ENCODE assay signal across 1 cellular context in the genomic region with DNA sequence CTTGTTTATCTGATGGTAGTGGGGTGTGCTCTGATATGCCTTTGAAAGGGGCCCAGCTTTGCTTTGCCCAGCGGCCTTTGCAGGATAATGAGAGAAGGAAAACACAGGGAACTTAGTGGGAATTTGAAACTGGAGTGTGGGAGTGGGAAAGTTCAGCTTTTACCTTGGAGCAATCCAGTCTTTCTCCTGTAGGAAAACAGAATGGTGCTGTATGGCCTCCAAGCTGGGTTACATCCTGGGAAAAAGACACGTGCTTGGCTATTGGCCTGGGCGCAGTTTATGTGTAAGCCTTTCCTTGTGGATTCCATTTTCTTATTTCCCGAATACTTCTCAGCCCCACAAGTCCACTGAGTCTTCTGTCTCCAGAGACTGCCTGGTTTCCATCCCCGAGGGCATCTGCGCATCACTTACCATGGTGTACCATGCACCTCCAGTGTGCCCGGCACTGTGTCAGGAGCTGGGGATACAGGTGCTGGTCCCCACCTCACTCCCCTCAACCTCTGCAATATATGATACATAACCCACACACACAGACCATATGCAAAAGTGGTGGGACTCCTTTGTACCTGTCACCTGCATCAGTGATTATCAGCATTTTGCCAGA.
TF ChIP-seq lines count a peak whose summit lies in the region.

No MANE protein-coding gene starts in this region.

TF ChIP-seq in H1, 55 proteins besides CTCF, POLR2A, EP300 and RAD21:
- TF ChIP-seq KDM5A (IDR thresholded peaks at IDR 0.05; ENCODE audit: low read length) (no peak), TAF1 (IDR thresholded peaks at IDR 0.05; ENCODE audit: low read depth, low read length) (no peak), SIN3A (conservative IDR thresholded peaks at IDR 0.05 in 1 of 2, IDR thresholded peaks at IDR 0.05 in 1 of 2; ENCODE audit: low read depth in 1 of 2, low read length in 2 of 2) (no peak), HDAC6 (IDR thresholded peaks at IDR 0.05; ENCODE audit: low read depth, low read length) (no peak), CREB1 (IDR thresholded peaks at IDR 0.05) (no peak), TCF12 (IDR thresholded peaks at IDR 0.05; ENCODE audit: low read depth, low read length) (no peak), BRCA1 (IDR thresholded peaks at IDR 0.05; ENCODE audit: low read depth, low read length) (no peak), BACH1 (IDR thresholded peaks at IDR 0.05; ENCODE audit: low read length) (no peak), SP2 (IDR thresholded peaks at IDR 0.05; ENCODE audit: low read length) (no peak), CTBP2 (IDR thresholded peaks at IDR 0.05; ENCODE audit: borderline replicate concordance, insufficient read depth, insufficient read length, low read length) (no peak), CEBPB (IDR thresholded peaks at IDR 0.05; ENCODE audit: low read depth, low read length) (no peak), SUZ12 (IDR thresholded peaks at IDR 0.05; ENCODE audit: low read length) (no peak), SRF (IDR thresholded peaks at IDR 0.05; ENCODE audit: low read depth, low read length) (no peak), HDAC2 (IDR thresholded peaks at IDR 0.05; ENCODE audit: borderline replicate concordance in 1 of 2, low read depth in 2 of 2, low read length in 2 of 2) (no peak)
- TF ChIP-seq, protein P1, sequence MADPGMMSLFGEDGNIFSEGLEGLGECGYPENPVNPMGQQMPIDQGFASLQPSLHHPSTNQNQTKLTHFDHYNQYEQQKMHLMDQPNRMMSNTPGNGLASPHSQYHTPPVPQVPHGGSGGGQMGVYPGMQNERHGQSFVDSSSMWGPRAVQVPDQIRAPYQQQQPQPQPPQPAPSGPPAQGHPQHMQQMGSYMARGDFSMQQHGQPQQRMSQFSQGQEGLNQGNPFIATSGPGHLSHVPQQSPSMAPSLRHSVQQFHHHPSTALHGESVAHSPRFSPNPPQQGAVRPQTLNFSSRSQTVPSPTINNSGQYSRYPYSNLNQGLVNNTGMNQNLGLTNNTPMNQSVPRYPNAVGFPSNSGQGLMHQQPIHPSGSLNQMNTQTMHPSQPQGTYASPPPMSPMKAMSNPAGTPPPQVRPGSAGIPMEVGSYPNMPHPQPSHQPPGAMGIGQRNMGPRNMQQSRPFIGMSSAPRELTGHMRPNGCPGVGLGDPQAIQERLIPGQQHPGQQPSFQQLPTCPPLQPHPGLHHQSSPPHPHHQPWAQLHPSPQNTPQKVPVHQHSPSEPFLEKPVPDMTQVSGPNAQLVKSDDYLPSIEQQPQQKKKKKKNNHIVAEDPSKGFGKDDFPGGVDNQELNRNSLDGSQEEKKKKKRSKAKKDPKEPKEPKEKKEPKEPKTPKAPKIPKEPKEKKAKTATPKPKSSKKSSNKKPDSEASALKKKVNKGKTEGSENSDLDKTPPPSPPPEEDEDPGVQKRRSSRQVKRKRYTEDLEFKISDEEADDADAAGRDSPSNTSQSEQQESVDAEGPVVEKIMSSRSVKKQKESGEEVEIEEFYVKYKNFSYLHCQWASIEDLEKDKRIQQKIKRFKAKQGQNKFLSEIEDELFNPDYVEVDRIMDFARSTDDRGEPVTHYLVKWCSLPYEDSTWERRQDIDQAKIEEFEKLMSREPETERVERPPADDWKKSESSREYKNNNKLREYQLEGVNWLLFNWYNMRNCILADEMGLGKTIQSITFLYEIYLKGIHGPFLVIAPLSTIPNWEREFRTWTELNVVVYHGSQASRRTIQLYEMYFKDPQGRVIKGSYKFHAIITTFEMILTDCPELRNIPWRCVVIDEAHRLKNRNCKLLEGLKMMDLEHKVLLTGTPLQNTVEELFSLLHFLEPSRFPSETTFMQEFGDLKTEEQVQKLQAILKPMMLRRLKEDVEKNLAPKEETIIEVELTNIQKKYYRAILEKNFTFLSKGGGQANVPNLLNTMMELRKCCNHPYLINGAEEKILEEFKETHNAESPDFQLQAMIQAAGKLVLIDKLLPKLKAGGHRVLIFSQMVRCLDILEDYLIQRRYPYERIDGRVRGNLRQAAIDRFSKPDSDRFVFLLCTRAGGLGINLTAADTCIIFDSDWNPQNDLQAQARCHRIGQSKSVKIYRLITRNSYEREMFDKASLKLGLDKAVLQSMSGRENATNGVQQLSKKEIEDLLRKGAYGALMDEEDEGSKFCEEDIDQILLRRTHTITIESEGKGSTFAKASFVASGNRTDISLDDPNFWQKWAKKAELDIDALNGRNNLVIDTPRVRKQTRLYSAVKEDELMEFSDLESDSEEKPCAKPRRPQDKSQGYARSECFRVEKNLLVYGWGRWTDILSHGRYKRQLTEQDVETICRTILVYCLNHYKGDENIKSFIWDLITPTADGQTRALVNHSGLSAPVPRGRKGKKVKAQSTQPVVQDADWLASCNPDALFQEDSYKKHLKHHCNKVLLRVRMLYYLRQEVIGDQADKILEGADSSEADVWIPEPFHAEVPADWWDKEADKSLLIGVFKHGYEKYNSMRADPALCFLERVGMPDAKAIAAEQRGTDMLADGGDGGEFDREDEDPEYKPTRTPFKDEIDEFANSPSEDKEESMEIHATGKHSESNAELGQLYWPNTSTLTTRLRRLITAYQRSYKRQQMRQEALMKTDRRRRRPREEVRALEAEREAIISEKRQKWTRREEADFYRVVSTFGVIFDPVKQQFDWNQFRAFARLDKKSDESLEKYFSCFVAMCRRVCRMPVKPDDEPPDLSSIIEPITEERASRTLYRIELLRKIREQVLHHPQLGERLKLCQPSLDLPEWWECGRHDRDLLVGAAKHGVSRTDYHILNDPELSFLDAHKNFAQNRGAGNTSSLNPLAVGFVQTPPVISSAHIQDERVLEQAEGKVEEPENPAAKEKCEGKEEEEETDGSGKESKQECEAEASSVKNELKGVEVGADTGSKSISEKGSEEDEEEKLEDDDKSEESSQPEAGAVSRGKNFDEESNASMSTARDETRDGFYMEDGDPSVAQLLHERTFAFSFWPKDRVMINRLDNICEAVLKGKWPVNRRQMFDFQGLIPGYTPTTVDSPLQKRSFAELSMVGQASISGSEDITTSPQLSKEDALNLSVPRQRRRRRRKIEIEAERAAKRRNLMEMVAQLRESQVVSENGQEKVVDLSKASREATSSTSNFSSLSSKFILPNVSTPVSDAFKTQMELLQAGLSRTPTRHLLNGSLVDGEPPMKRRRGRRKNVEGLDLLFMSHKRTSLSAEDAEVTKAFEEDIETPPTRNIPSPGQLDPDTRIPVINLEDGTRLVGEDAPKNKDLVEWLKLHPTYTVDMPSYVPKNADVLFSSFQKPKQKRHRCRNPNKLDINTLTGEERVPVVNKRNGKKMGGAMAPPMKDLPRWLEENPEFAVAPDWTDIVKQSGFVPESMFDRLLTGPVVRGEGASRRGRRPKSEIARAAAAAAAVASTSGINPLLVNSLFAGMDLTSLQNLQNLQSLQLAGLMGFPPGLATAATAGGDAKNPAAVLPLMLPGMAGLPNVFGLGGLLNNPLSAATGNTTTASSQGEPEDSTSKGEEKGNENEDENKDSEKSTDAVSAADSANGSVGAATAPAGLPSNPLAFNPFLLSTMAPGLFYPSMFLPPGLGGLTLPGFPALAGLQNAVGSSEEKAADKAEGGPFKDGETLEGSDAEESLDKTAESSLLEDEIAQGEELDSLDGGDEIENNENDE (IDR thresholded peaks at IDR 0.05; ENCODE audit: insufficient replicate concordance, low read length): no peak
- TF ChIP-seq, protein P2, sequence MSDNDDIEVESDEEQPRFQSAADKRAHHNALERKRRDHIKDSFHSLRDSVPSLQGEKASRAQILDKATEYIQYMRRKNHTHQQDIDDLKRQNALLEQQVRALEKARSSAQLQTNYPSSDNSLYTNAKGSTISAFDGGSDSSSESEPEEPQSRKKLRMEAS (IDR thresholded peaks at IDR 0.05): no peak
- TF ChIP-seq, protein P3, sequence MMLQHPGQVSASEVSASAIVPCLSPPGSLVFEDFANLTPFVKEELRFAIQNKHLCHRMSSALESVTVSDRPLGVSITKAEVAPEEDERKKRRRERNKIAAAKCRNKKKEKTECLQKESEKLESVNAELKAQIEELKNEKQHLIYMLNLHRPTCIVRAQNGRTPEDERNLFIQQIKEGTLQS (IDR thresholded peaks at IDR 0.05; ENCODE audit: insufficient read depth, low read depth, low read length): no peak
